Comparison of ENCODE assay signal across 8 cellular contexts in genomic region chr16:28326881-28327610, GRCh38. TPM values are rescaled to one million over a fixed set of nuclear protein-coding genes. Genes with fewer than 3 reads are reported as not detected.
DNase-seq lines count a peak whose midpoint lies in the region; ATAC-seq and TF ChIP-seq lines count a peak whose summit lies in the region.

No MANE protein-coding gene starts in this region.

- H3K27ac Mint-ChIP-seq in nephron progenitor cell, result no peak overlapping the region

- H3K27me3 ChIP-seq in esophagus muscularis mucosa (no peaks in the 10 kb centered on the region), testis (no peaks in the 10 kb centered on the region)

- no peak for TF ChIP-seq EP300 in esophagus muscularis mucosa (IDR thresholded peaks at IDR 0.05)

- no peak overlapping the region for H3K4me3 Mint-ChIP-seq in nephron progenitor cell

- intact Hi-C loops in esophagus muscularis mucosa (cut with DNase I), result no loop called here
- intact Hi-C loops in testis (cut with DNase I; ENCODE audit: low total_unique reads), result no loop called here

- H3K9me3 Mint-ChIP-seq in nephron progenitor cell, result no peaks in the 10 kb centered on the region

- ATAC-seq in GM18907 (IDR thresholded peaks at IDR 0.05; ENCODE audit: unreplicated experiment) (peak; percentile 56), HG03045 (IDR thresholded peaks at IDR 0.05; ENCODE audit: unreplicated experiment) (no peak)

- no peaks in the 10 kb centered on the region for H3K4me1 ChIP-seq in esophagus muscularis mucosa
- H3K4me1 ChIP-seq in testis, result no peaks in the 10 kb centered on the region

- H3K27me3 Mint-ChIP-seq in nephron progenitor cell (ENCODE audit: low read depth, poor library complexity), result no peaks in the 10 kb centered on the region

- TF ChIP-seq POLR2A in esophagus muscularis mucosa (IDR thresholded peaks at IDR 0.05; ENCODE audit: low read depth) (no peak), testis (IDR thresholded peaks at IDR 0.05) (no peak)

- H3K9me3 ChIP-seq in esophagus muscularis mucosa, result no peaks in the 10 kb centered on the region
- H3K9me3 ChIP-seq in testis, result no peaks in the 10 kb centered on the region

- peaks cover 6% of the 10 kb centered on the region for H3K36me3 Mint-ChIP-seq in nephron progenitor cell (ENCODE audit: low read depth)

- peak; percentile 63 for DNase-seq in ACHN
- peak; percentile 59 for DNase-seq in NOMO-1 treated with DMSO at 0.1 percent for 48 hours (lab: John Stamatoyannopoulos, UW; ENCODE audit: unreplicated experiment)
- DNase-seq in activated CD8-positive, alpha-beta memory T cell treated with anti-CD3 and anti-CD28 coated beads, Interleukin-2, amount 50 U/mL, for 48 hours, result peak; percentile 84
- DNase-seq in esophagus muscularis mucosa (ENCODE audit: extremely low spot score), result no peak
- DNase-seq in nephron progenitor cell, result peak; percentile 77
- peak; percentile 66 for DNase-seq in testis

- TF ChIP-seq CTCF in esophagus muscularis mucosa (IDR thresholded peaks at IDR 0.05), result peak; percentile 26 to 64 (median 30)
- peak; percentile 89 for TF ChIP-seq CTCF in nephron progenitor cell (IDR thresholded peaks at IDR 0.05)
- peak in 2 of 3 experiments; percentile 31 to 63 for TF ChIP-seq CTCF in testis (IDR thresholded peaks at IDR 0.05)

- in situ Hi-C loops in ACHN (cut with HindIII; ENCODE audit: low pct_ligation_motif_present, low pct_unique_long_range_greater_than_20kb, low sequenced_read_pairs), result no loop called here

- H3K4me3 ChIP-seq in esophagus muscularis mucosa (no peak overlapping the region), testis (no peak overlapping the region)

- H3K36me3 ChIP-seq in esophagus muscularis mucosa (no peaks in the 10 kb centered on the region), testis (ENCODE audit: low read depth, missing control alignments) (no peaks in the 10 kb centered on the region)

- 63% methylated on average over 12 of the region's 12 CpGs for WGBS in esophagus muscularis mucosa
- 60 to 70% methylated on average over 12 of the region's 12 CpGs for WGBS in testis, 2 donors

- H3K4me1 Mint-ChIP-seq in nephron progenitor cell, result peaks cover 11% of the 10 kb centered on the region

- H3K27ac ChIP-seq in esophagus muscularis mucosa (replicated peaks in 1 of 4) (no peak overlapping the region), testis (no peak overlapping the region)

RNA-seq across cellular contexts. Expression of gene SBK1, which starts 34.7 kb away (rescaled TPM):
- under 1 TPM; under 0.01 to 0.78 (median 0.17) TPM for total RNA-seq in esophagus muscularis mucosa
- 1 to 10 TPM; 4.6 to 8.1 TPM for total RNA-seq in testis
- polyA plus RNA-seq in testis (ENCODE audit: insufficient read depth, low read depth, low replicate concordance), result 4.1 TPM

RNA-seq across cellular contexts. Expression of gene NPIPB6, which starts 36.3 kb away (rescaled TPM):
- total RNA-seq in esophagus muscularis mucosa (1 to 10 TPM in 2 of 4 donors, under 1 TPM in 1, not detected in 1; 0.58 to 3.3 (median 2.7) TPM), testis (10 to 100 TPM; 16.7 to 36.3 TPM)
- polyA plus RNA-seq in testis (ENCODE audit: insufficient read depth, low read depth, low replicate concordance), result 47.5 TPM

Comparison
In these comparisons a context has a peak if more than half of its experiments do, and no peak if none do; other contexts are left out.
1. CTCF ChIP-seq: peak in every context shown above with its lines; median percentile 89 in nephron progenitor cell; 47 in testis; 30 in esophagus muscularis mucosa.
2. RNA of gene NPIPB6, which starts 36.3 kb away (total RNA-seq): 16.7 to 36.3 TPM in testis; 0.58 to 3.3 TPM in esophagus muscularis mucosa; every median in the first group is over 4 times any median in the second.